20 cellular contexts compared by ENCODE assay signal in the genomic region with DNA sequence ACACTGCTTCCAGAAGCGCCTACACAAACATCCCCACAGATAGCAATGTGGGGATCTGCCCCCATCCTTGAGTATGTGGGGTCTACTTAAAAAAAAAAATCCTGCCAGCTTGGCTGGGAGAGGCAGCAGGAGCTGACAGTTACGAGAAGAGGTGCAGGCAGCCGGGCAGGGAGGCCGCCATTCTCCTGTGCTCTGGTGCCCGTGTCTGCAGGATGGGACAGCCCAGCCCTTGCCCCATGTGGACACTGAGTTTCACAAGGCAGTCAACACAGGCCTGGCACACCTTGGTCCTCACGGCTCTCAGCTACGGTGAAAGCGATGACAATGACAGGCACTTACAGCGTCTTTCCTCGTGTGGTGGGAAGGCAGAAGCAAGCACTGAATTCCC. TPM values are rescaled to one million over a fixed set of nuclear protein-coding genes. Genes with fewer than 3 reads are reported as not detected.
DNase-seq lines count a peak whose midpoint lies in the region; ATAC-seq and TF ChIP-seq lines count a peak whose summit lies in the region.
"Had no signal": no experiment of that assay in that cellular context is flagged by ENCODE, and none has a peak within 500 bp of the region (broad histone marks: within the 10 kb centered on the region; RNA-seq: fewer than 3 reads in every experiment).

No MANE protein-coding gene starts in this region.

- POLR2A ChIA-PET in activated B cell treated with CpG ODN at 0.5 μM for 24 hours (lab: Charles Lee), result interaction anchor here (1.0 to 1.8 kb wide), 2 partner anchors 12 to 24 kb away, joined by 3 to 10 read pairs; a partner anchor contains a TSS

- intact Hi-C loops in activated B cell treated with CpG ODN at 0.5 μM for 24 hours (cut with micrococcal nuclease) (loop anchor here (5.0 kb wide), 1 partner anchor 105 kb away; a partner anchor contains a TSS), spleen (cut with DNase I; ENCODE audit: low total_unique reads) (no loop called here)

- H3K36me3 ChIP-seq in spleen, result peaks cover 1 to 72% (median 45%) of the 10 kb centered on the region in 6 donors

- H3K4me3 ChIP-seq in spleen, result no peak overlapping the region
- H3K4me3 ChIP-seq: K562, transverse colon had no signal

- 90 to 95% (median 94%) methylated on average over 10 of the region's 10 CpGs for WGBS in spleen, 5 donors

- ATAC-seq in activated B cell treated with CpG ODN at 0.5 μM for 24 hours (ENCODE audit: low read depth) (no peak), GM21825 (IDR thresholded peaks at IDR 0.05; ENCODE audit: unreplicated experiment) (no peak)
- ATAC-seq: K562 had no signal

- H3K27me3 Mint-ChIP-seq in T-helper 2 cell treated with Interferon-gamma antibody and Interleukin-4, amounts not matched to agents 5 μg/mL and 100 μg/mL, for 36 hours (ENCODE audit: low read depth), result no peaks in the 10 kb centered on the region
- H3K27me3 Mint-ChIP-seq in activated B cell treated with CpG ODN at 0.5 μM for 24 hours (no peaks in the 10 kb centered on the region), glutamatergic neuron (ENCODE audit: unreplicated experiment) (peaks cover 29% of the 10 kb centered on the region)

- peaks cover 30% of the 10 kb centered on the region for H3K4me1 Mint-ChIP-seq in T-helper 2 cell treated with Interferon-gamma antibody and Interleukin-4, amounts not matched to agents 5 μg/mL and 100 μg/mL, for 36 hours (ENCODE audit: low read depth)
- H3K4me1 Mint-ChIP-seq in activated B cell treated with CpG ODN at 0.5 μM for 24 hours, result peaks cover 49% of the 10 kb centered on the region
- peaks cover 16% of the 10 kb centered on the region for H3K4me1 Mint-ChIP-seq in glutamatergic neuron (ENCODE audit: low read depth, unreplicated experiment)

- no peaks in the 10 kb centered on the region for H3K9me3 ChIP-seq in spleen
- H3K9me3 ChIP-seq: transverse colon had no signal

- no peak for TF ChIP-seq POLR2A in spleen (IDR thresholded peaks at IDR 0.05)
- TF ChIP-seq POLR2A in erythroblast (IDR thresholded peaks at IDR 0.05; ENCODE audit: low read length), result no peak

- TF ChIP-seq CTCF in activated B cell treated with CpG ODN at 0.5 μM for 24 hours (IDR thresholded peaks at IDR 0.05), result no peak
- TF ChIP-seq CTCF in glutamatergic neuron (IDR thresholded peaks at IDR 0.05; ENCODE audit: partially characterized antibody, unreplicated experiment), result no peak
- no peak for TF ChIP-seq CTCF in spleen (IDR thresholded peaks at IDR 0.05 in 8 of 11, conservative IDR thresholded peaks at IDR 0.05 in 3 of 11)

- H3K27ac ChIP-seq in spleen, result peak overlapping the region in 5 of 8 donors; percentile 85 to 92 (median 88)
- H3K27ac ChIP-seq: C4-2B, HL-60 had no signal

- peak overlapping the region; percentile 95 for H3K27ac Mint-ChIP-seq in T-helper 2 cell treated with Interferon-gamma antibody and Interleukin-4, amounts not matched to agents 5 μg/mL and 100 μg/mL, for 36 hours
- H3K27ac Mint-ChIP-seq in activated B cell treated with CpG ODN at 0.5 μM for 24 hours (peak overlapping the region; percentile 92), glutamatergic neuron (ENCODE audit: unreplicated experiment) (peak overlapping the region; percentile 55)

- H3K4me3 Mint-ChIP-seq in T-helper 2 cell treated with Interferon-gamma antibody and Interleukin-4, amounts not matched to agents 5 μg/mL and 100 μg/mL, for 36 hours, result no peak overlapping the region
- no peak overlapping the region for H3K4me3 Mint-ChIP-seq in activated B cell treated with CpG ODN at 0.5 μM for 24 hours
- H3K4me3 Mint-ChIP-seq in glutamatergic neuron (ENCODE audit: unreplicated experiment), result no peak overlapping the region

- no peaks in the 10 kb centered on the region for H3K9me3 Mint-ChIP-seq in T-helper 2 cell treated with Interferon-gamma antibody and Interleukin-4, amounts not matched to agents 5 μg/mL and 100 μg/mL, for 36 hours
- no peaks in the 10 kb centered on the region for H3K9me3 Mint-ChIP-seq in activated B cell treated with CpG ODN at 0.5 μM for 24 hours
- H3K9me3 Mint-ChIP-seq in glutamatergic neuron (ENCODE audit: unreplicated experiment), result peaks cover 17% of the 10 kb centered on the region

- peaks cover 46 to 60% (median 49%) of the 10 kb centered on the region in 6 donors for H3K4me1 ChIP-seq in spleen

- CTCF ChIA-PET in activated B cell treated with CpG ODN at 0.5 μM for 24 hours (lab: Charles Lee), result interaction anchor here (4.2 kb wide), 1 partner anchor 33 kb away, joined by 31 read pairs; a partner anchor contains a TSS

- DNase-seq in T-helper 2 cell treated with Interferon-gamma antibody and Interleukin-4, amounts not matched to agents 5 μg/mL and 100 μg/mL, for 36 hours (ENCODE audit: low spot score), result no peak
- no peak for DNase-seq in T-helper 2 cell
- DNase-seq in activated B cell treated with CpG ODN at 0.5 μM for 24 hours, result no peak
- DNase-seq in glutamatergic neuron, result no peak
- DNase-seq in spleen, result peak; percentile 65
- no peak for DNase-seq in erythroblast (lab: John Stamatoyannopoulos, UW)
- DNase-seq in kidney glomerular epithelial cell (lab: John Stamatoyannopoulos, UW), result no peak
- DNase-seq: 8988T; activated CD4-positive, alpha-beta T cell treated with anti-CD3 and anti-CD28 coated beads, Interleukin-2, amount 50 U/mL, for 1 hour; amniotic stem cell; DMS79; foreskin melanocyte; HCEC 1CT; NCI-H2081; NCI-H526 treated with DMSO at 0.1 percent for 48 hours; transverse colon had no signal

- H3K36me3 Mint-ChIP-seq in T-helper 2 cell treated with Interferon-gamma antibody and Interleukin-4, amounts not matched to agents 5 μg/mL and 100 μg/mL, for 36 hours (ENCODE audit: low read depth), result peaks cover 19% of the 10 kb centered on the region
- H3K36me3 Mint-ChIP-seq in activated B cell treated with CpG ODN at 0.5 μM for 24 hours (ENCODE audit: low read depth) (peaks cover 23% of the 10 kb centered on the region), glutamatergic neuron (ENCODE audit: unreplicated experiment) (no peaks in the 10 kb centered on the region)

- no peaks in the 10 kb centered on the region for H3K27me3 ChIP-seq in spleen (replicated peaks in 1 of 7)
- H3K27me3 ChIP-seq: transverse colon had no signal

RNA-seq across cellular contexts. Expression of a gene that starts 24.0 kb away (rescaled TPM):
- 25.2 and 29.8 TPM in 2 replicates for total RNA-seq in activated B cell treated with CpG ODN at 0.5 μM for 24 hours
- 56.7 TPM for total RNA-seq in glutamatergic neuron (ENCODE audit: unreplicated experiment)
- total RNA-seq in spleen, result 10 to 100 TPM in 4 of 7 donors, 1 to 10 TPM in 3; 6.4 to 24.2 (median 13.8) TPM
- 10 to 100 TPM; 17.1 to 24.0 (median 17.9) TPM for polyA plus RNA-seq in spleen

RNA-seq across cellular contexts. Expression of a gene that starts 28.7 kb away (rescaled TPM):
- total RNA-seq in activated B cell treated with CpG ODN at 0.5 μM for 24 hours (1.1 and 1.3 TPM in 2 replicates), glutamatergic neuron (ENCODE audit: unreplicated experiment) (18.1 TPM), spleen (1 to 10 TPM in 4 of 7 donors, under 1 TPM in 2, not detected in 1; 0.79 to 5.1 (median 1.6) TPM)
- polyA plus RNA-seq in spleen, result 1 to 10 TPM; 2.1 to 2.9 (median 2.5) TPM

RNA-seq across cellular contexts. Expression of a gene that starts 33.0 kb away (rescaled TPM):
- total RNA-seq in activated B cell treated with CpG ODN at 0.5 μM for 24 hours (33.8 and 43.7 TPM in 2 replicates), glutamatergic neuron (ENCODE audit: unreplicated experiment) (56.3 TPM), spleen (10 to 100 TPM; 37.2 to 77.4 (median 66.2) TPM)
- polyA plus RNA-seq in spleen, result 10 to 100 TPM; 26.1 to 44.0 (median 31.3) TPM

RNA-seq across cellular contexts. Expression of a gene that starts 35.1 kb away (rescaled TPM):
- total RNA-seq in activated B cell treated with CpG ODN at 0.5 μM for 24 hours, result 13.9 and 19.2 TPM in 2 replicates
- 20.5 TPM for total RNA-seq in glutamatergic neuron (ENCODE audit: unreplicated experiment)
- total RNA-seq in spleen, result 10 to 100 TPM in 5 of 7 donors, 1 to 10 TPM in 2; 9.4 to 17.9 (median 10.6) TPM
- 1 to 10 TPM; 3.8 to 7.4 (median 5.7) TPM for polyA plus RNA-seq in spleen
